In genomic region chr11:108121274-108122155, GRCh38 we compare ENCODE assay signal across 8 cellular contexts. TPM values are rescaled to one million over a fixed set of nuclear protein-coding genes. Genes with fewer than 3 reads are reported as not detected.
A peak's percentile ranks its signal among the peaks of the same experiment; 100 is the strongest.
DNase-seq lines count a peak whose midpoint lies in the region; ATAC-seq and TF ChIP-seq lines count a peak whose summit lies in the region.

TSS of gene ACAT1 (plus strand) at chr11:108121567. CDS start at chr11:108121607, 40 bp downstream.

- H3K27ac ChIP-seq in VCaP = peak within 1 kb of the TSS; percentile 91
- peak within 1 kb of the TSS; percentile 83 to 93 for H3K27ac ChIP-seq in breast epithelium
- H3K27ac ChIP-seq in iPS-20b (ENCODE audit: low read length) = no peak within 1 kb of the TSS
- no peak within 1 kb of the TSS for H3K27ac ChIP-seq in smooth muscle cell (ENCODE audit: low read depth)

- H3K9ac ChIP-seq in iPS-20b (ENCODE audit: low read depth, low read length) = peak within 1 kb of the TSS; percentile 46; the same call in 1 of the 2 replicates
- peak within 1 kb of the TSS; percentile 65 for H3K9ac ChIP-seq in smooth muscle cell (ENCODE audit: low read depth)

- peaks cover 13% of the 10 kb centered on the region for H3K79me2 ChIP-seq in smooth muscle cell (ENCODE audit: low read depth)

- H3F3A ChIP-seq in smooth muscle cell (ENCODE audit: low read depth) = no peaks in the 10 kb centered on the region

- WGBS in smooth muscle cell (ENCODE audit: low lambda C conversion rate) = 2% methylated on average over 65 of the region's 73 CpGs

- H3K4me3 ChIP-seq in AG04449 (ENCODE audit: low read depth, low read length) (peak within 1 kb of the TSS; percentile 82), breast epithelium (peak within 1 kb of the TSS; percentile 85 to 98 (median 85)), iPS-20b (ENCODE audit: low read length) (peak within 1 kb of the TSS; percentile 76), smooth muscle cell (peak within 1 kb of the TSS; percentile 74)

- no peaks in the 10 kb centered on the region for H3K27me3 ChIP-seq in breast epithelium
- peaks cover 11% of the 10 kb centered on the region for H3K27me3 ChIP-seq in iPS-20b (ENCODE audit: insufficient read depth, low read length)
- no peaks in the 10 kb centered on the region for H3K27me3 ChIP-seq in smooth muscle cell (ENCODE audit: low read depth)

- TF ChIP-seq CTCF in AG04449 (IDR thresholded peaks at IDR 0.05; ENCODE audit: insufficient read depth, low read length, missing control alignments) (peak; percentile 18), VCaP (conservative IDR thresholded peaks at IDR 0.05) (peak; percentile 24; the same call in 1 of the 2 replicates), breast epithelium (IDR thresholded peaks at IDR 0.05) (peak; percentile 52 to 58 (median 52)), smooth muscle cell (IDR thresholded peaks at IDR 0.05; ENCODE audit: borderline replicate concordance, insufficient read depth, poor library complexity, severe bottlenecking) (no peak)

- TF ChIP-seq POLR2A in breast epithelium (IDR thresholded peaks at IDR 0.05) = peak; percentile 90

- peak within 1 kb of the TSS; percentile 92 for H3K4me2 ChIP-seq in smooth muscle cell

- H3K4me1 ChIP-seq in breast epithelium (no peaks in the 10 kb centered on the region), iPS-20b (ENCODE audit: insufficient read depth, low read length) (peaks cover 2% of the 10 kb centered on the region; the same call in 1 of the 2 replicates), smooth muscle cell (ENCODE audit: low read depth) (peaks cover 7% of the 10 kb centered on the region)

- no peaks in the 10 kb centered on the region for H3K9me3 ChIP-seq in breast epithelium
- no peaks in the 10 kb centered on the region for H3K9me3 ChIP-seq in iPS-20b (ENCODE audit: insufficient read depth, low read depth, low read length)
- H3K9me3 ChIP-seq in smooth muscle cell (replicated peaks; ENCODE audit: low read depth) = no peaks in the 10 kb centered on the region

- peaks cover 3% of the 10 kb centered on the region for H4K20me1 ChIP-seq in smooth muscle cell (ENCODE audit: low read depth)

- CTCF ChIA-PET in AG04449 (lab: Yijun Ruan, JAX) = interaction anchor here (0.7 to 1.0 kb wide), 2 partner anchors 533 to 534 kb away, joined by 3 to 4 read pairs; no protein-coding TSS in a partner anchor

- no peaks in the 10 kb centered on the region for H3K36me3 ChIP-seq in breast epithelium
- no peaks in the 10 kb centered on the region for H3K36me3 ChIP-seq in iPS-20b (ENCODE audit: insufficient read depth, low read depth, low read length)
- no peaks in the 10 kb centered on the region for H3K36me3 ChIP-seq in smooth muscle cell (ENCODE audit: low read depth)

- intact Hi-C loops in breast epithelium (cut with DNase I; ENCODE audit: low total_unique reads) = no loop called here

- H2AFZ ChIP-seq in smooth muscle cell (ENCODE audit: low read depth) = peak within 1 kb of the TSS; percentile 78

- ATAC-seq in GM18868 (IDR thresholded peaks at IDR 0.05; ENCODE audit: unreplicated experiment) = peak; percentile 96
- ATAC-seq in HG03108 (IDR thresholded peaks at IDR 0.05; ENCODE audit: unreplicated experiment) = peak; percentile 98

- DNase-seq in AG04449 (ENCODE audit: low read depth, low spot score) = no peak
- DNase-seq in NCI-H2196 (lab: John Stamatoyannopoulos, UW; ENCODE audit: unreplicated experiment) = peak; percentile 98
- peak; percentile 92 to 98 for DNase-seq in breast epithelium (ENCODE audit: low spot score in 2 of 2)
- peak; percentile 78 for DNase-seq in smooth muscle cell (lab: John Stamatoyannopoulos, UW; ENCODE audit: unreplicated experiment)

- POLR2A ChIA-PET in AG04449 (lab: Yijun Ruan, JAX) = no interaction called here

RNA-seq across cellular contexts. Expression of gene ACAT1, which starts in this region (rescaled TPM):
- 100 to 1,000 TPM in 1 of 3 donors, 10 to 100 TPM in 2; 71.4 to 197 (median 77.7) TPM for total RNA-seq in breast epithelium
- total RNA-seq in smooth muscle cell = 63.2 and 78.7 TPM in 2 replicates
- 25.1 and 28.8 TPM in 2 replicates for polyA plus RNA-seq in smooth muscle cell

Comparison
In these comparisons a context has a peak if more than half of its experiments do, and no peak if none do; other contexts are left out.
1. H3K27ac ChIP-seq: peak in VCaP (single experiment) and breast epithelium (2 of 2); none in iPS-20b (single experiment) and smooth muscle cell (single experiment).
2. Peak in every context shown above with its lines, with median percentiles within 50 percentile points of each other: H3K4me3 ChIP-seq.